Comparison of ENCODE assay signal across 16 cellular contexts in genomic region chr18:5970032-5970431, GRCh38.
DNase-seq lines count a peak whose midpoint lies in the region; FAIRE-seq and TF ChIP-seq lines count a peak whose summit lies in the region.
"Had no signal": no experiment of that assay in that cellular context is flagged by ENCODE, and none has a peak within 500 bp of the region (broad histone marks: within the 10 kb centered on the region; RNA-seq: fewer than 3 reads in every experiment).

No MANE protein-coding gene starts in this region.

- TF ChIP-seq CTCF in Peyer's patch (IDR thresholded peaks at IDR 0.05) (no peak), neural crest cell (conservative IDR thresholded peaks at IDR 0.05) (no peak)

- no peak for FAIRE-seq in frontal cortex (lab: Jason Lieb, UNC)

- H3K9me3 ChIP-seq in Peyer's patch: no peaks in the 10 kb centered on the region
- H3K9me3 ChIP-seq: body of pancreas, heart right ventricle, ovary had no signal

- peak overlapping the region in 1 of 4 donors; percentile 43 for H3K27ac ChIP-seq in Peyer's patch
- H3K27ac ChIP-seq: body of pancreas, heart right ventricle, ovary, skin epidermis, WERI-Rb-1 had no signal

- no peaks in the 10 kb centered on the region for H3K27me3 Mint-ChIP-seq in neural crest cell (ENCODE audit: low read depth)
- H3K27me3 Mint-ChIP-seq: dendritic cell treated with granulocyte-macrophage colony-stimulating factor and Interleukin-4, amounts not matched to agents 40 ng/mL and 50 ng/mL, for 4 days had no signal

- peaks cover 59% of the 10 kb centered on the region for H3K4me1 Mint-ChIP-seq in neural crest cell

- H3K4me1 ChIP-seq in Peyer's patch: peaks cover 0 to 40% (median 4%) of the 10 kb centered on the region in 4 donors
- H3K4me1 ChIP-seq: body of pancreas had no signal

- H3K36me3 Mint-ChIP-seq in neural crest cell (ENCODE audit: low read depth): no peaks in the 10 kb centered on the region

- H3K4me3 ChIP-seq in Peyer's patch: no peak overlapping the region
- H3K4me3 ChIP-seq: body of pancreas, heart right ventricle, ovary, skin epidermis had no signal

- DNase-seq in DMS79 treated with DMSO at 0.1 percent for 48 hours (lab: John Stamatoyannopoulos, UW) (peak; percentile 54), Peyer's patch (peak in 2 of 3 donors; percentile 67 to 71), frontal cortex (ENCODE audit: low spot score in 2 of 2) (peak; percentile 37 to 41), neural crest cell (ENCODE audit: low read depth, low spot score) (no peak), SW 1271 (lab: John Stamatoyannopoulos, UW) (no peak), NCI-H1436 treated with DMSO at 0.1 percent for 48 hours (lab: John Stamatoyannopoulos, UW) (no peak), AG20443 (ENCODE audit: low spot score) (no peak)
- DNase-seq: AML-193; body of pancreas; DMS 273 treated with DMSO at 0.1 percent for 48 hours; heart right ventricle; ovary; stimulated activated naive CD4-positive, alpha-beta T cell treated with Interleukin-2 at 50 U/mL for 16 hours; WERI-Rb-1 had no signal

- no peak for TF ChIP-seq POLR2A in Peyer's patch (IDR thresholded peaks at IDR 0.05)

- H3K9me3 Mint-ChIP-seq in neural crest cell: no peaks in the 10 kb centered on the region
- H3K9me3 Mint-ChIP-seq: dendritic cell treated with granulocyte-macrophage colony-stimulating factor and Interleukin-4, amounts not matched to agents 40 ng/mL and 50 ng/mL, for 4 days had no signal

- H3K36me3 ChIP-seq in Peyer's patch: no peaks in the 10 kb centered on the region
- H3K36me3 ChIP-seq: heart right ventricle, ovary, WERI-Rb-1 had no signal

- H3K4me3 Mint-ChIP-seq in neural crest cell: peak overlapping the region; percentile 80
- H3K4me3 Mint-ChIP-seq: dendritic cell treated with granulocyte-macrophage colony-stimulating factor and Interleukin-4, amounts not matched to agents 40 ng/mL and 50 ng/mL, for 4 days had no signal

- H3K27ac Mint-ChIP-seq in neural crest cell (ENCODE audit: unreplicated experiment): peak overlapping the region; percentile 98
- H3K27ac Mint-ChIP-seq: dendritic cell treated with granulocyte-macrophage colony-stimulating factor and Interleukin-4, amounts not matched to agents 40 ng/mL and 50 ng/mL, for 4 days had no signal

- H3K27me3 ChIP-seq in Peyer's patch: no peaks in the 10 kb centered on the region
- H3K27me3 ChIP-seq: body of pancreas, heart right ventricle, ovary had no signal

Comparison
In these comparisons a context has a peak if more than half of its experiments do, and no peak if none do; other contexts are left out.
1. DNase-seq: peak in DMS79 treated with DMSO at 0.1 percent for 48 hours (single experiment), Peyer's patch (2 of 3) and frontal cortex (2 of 2); none in neural crest cell (single experiment), SW 1271 (0 of 2), NCI-H1436 treated with DMSO at 0.1 percent for 48 hours (single experiment) and AG20443 (single experiment).